In genomic region chr15:92714071-92714456, GRCh38 we compare ENCODE assay signal across 8 cellular contexts. TPM values are rescaled to one million over a fixed set of nuclear protein-coding genes. Genes with fewer than 3 reads are reported as not detected.
DNase-seq lines count a peak whose midpoint lies in the region; ATAC-seq and TF ChIP-seq lines count a peak whose summit lies in the region.

No MANE protein-coding gene starts in this region.

- H3K9me3 ChIP-seq in ES-I3 (ENCODE audit: control insufficient read depth, insufficient read depth, low read length) (peaks cover 4% of the 10 kb centered on the region; the same call in 1 of the 2 replicates), left lung (no peaks in the 10 kb centered on the region)

- peak overlapping the region; percentile 79 for H3K4me3 Mint-ChIP-seq in dendritic cell treated with granulocyte-macrophage colony-stimulating factor and Interleukin-4, amounts not matched to agents 40 ng/mL and 50 ng/mL, for 4 days

- H3K27ac ChIP-seq in left lung, result peak overlapping the region; percentile 48 to 76

- peaks cover 10% of the 10 kb centered on the region for H3K4me1 Mint-ChIP-seq in dendritic cell treated with granulocyte-macrophage colony-stimulating factor and Interleukin-4, amounts not matched to agents 40 ng/mL and 50 ng/mL, for 4 days (ENCODE audit: low read depth)

- H3K36me3 Mint-ChIP-seq in dendritic cell treated with granulocyte-macrophage colony-stimulating factor and Interleukin-4, amounts not matched to agents 40 ng/mL and 50 ng/mL, for 4 days (ENCODE audit: low read depth), result no peaks in the 10 kb centered on the region

- no peak for TF ChIP-seq CTCF in left lung (IDR thresholded peaks at IDR 0.05)

- peak overlapping the region; percentile 47 to 53 for H3K4me3 ChIP-seq in left lung

- H3K4me1 ChIP-seq in ES-I3 (ENCODE audit: insufficient read depth, low read length) (no peaks in the 10 kb centered on the region), left lung (peaks cover 0 to 13% of the 10 kb centered on the region in 2 donors)

- ATAC-seq in GM21737 (IDR thresholded peaks at IDR 0.05; ENCODE audit: unreplicated experiment), result peak; percentile 8
- peak; percentile 43 for ATAC-seq in left lung
- ATAC-seq in HG03045 (IDR thresholded peaks at IDR 0.05; ENCODE audit: unreplicated experiment), result no peak
- no peak for ATAC-seq in HG03571 (IDR thresholded peaks at IDR 0.05; ENCODE audit: unreplicated experiment)

- H3K36me3 ChIP-seq in ES-I3 (ENCODE audit: insufficient read depth, low read length) (no peaks in the 10 kb centered on the region), left lung (no peaks in the 10 kb centered on the region)

- H3K9ac ChIP-seq in ES-I3 (ENCODE audit: low read depth, low read length), result peak overlapping the region; percentile 65

- peak overlapping the region; percentile 30 for H3K27ac Mint-ChIP-seq in dendritic cell treated with granulocyte-macrophage colony-stimulating factor and Interleukin-4, amounts not matched to agents 40 ng/mL and 50 ng/mL, for 4 days

- peaks cover 13% of the 10 kb centered on the region for H3K9me3 Mint-ChIP-seq in dendritic cell treated with granulocyte-macrophage colony-stimulating factor and Interleukin-4, amounts not matched to agents 40 ng/mL and 50 ng/mL, for 4 days

- H3K27me3 Mint-ChIP-seq in dendritic cell treated with granulocyte-macrophage colony-stimulating factor and Interleukin-4, amounts not matched to agents 40 ng/mL and 50 ng/mL, for 4 days, result peaks cover 22% of the 10 kb centered on the region

- peak; percentile 44 to 73 for DNase-seq in NCI-H526 (lab: John Stamatoyannopoulos, UW)
- DNase-seq in left lung, result no peak
- peak; percentile 39 for DNase-seq in superior temporal gyrus (ENCODE audit: extremely low spot score)

- peaks cover 0 to 5% of the 10 kb centered on the region in 2 donors for H3K27me3 ChIP-seq in left lung

- intact Hi-C loops in dendritic cell treated with granulocyte-macrophage colony-stimulating factor and Interleukin-4, amounts not matched to agents 40 ng/mL and 50 ng/mL, for 4 days (cut with micrococcal nuclease), result loop anchor here (2.0 to 10.0 kb wide), 3 partner anchors 59 to 617 kb away; partner anchors contain the start of gene FAM174B
- intact Hi-C loops in left lung (cut with DNase I), result no loop called here

RNA-seq across cellular contexts. Expression of gene FAM174B, which starts 58.5 kb away (rescaled TPM):
- 10 to 100 TPM; 42.8 to 66.3 TPM for total RNA-seq in left lung

Comparison
In these comparisons a context has a peak if more than half of its experiments do, and no peak if none do; other contexts are left out.
1. ATAC-seq: peak in GM21737 (single experiment) and left lung (single experiment); none in HG03045 (single experiment) and HG03571 (single experiment).
2. DNase-seq: peak in NCI-H526 (2 of 2) and superior temporal gyrus (single experiment); none in left lung (0 of 2).